Comparison of ENCODE assay signal across 24 cellular contexts in genomic region chr6:114100421-114100820, GRCh38.
DNase-seq lines count a peak whose midpoint lies in the region; ATAC-seq and TF ChIP-seq lines count a peak whose summit lies in the region.
"Had no signal": no experiment of that assay in that cellular context is flagged by ENCODE, and none has a peak within 500 bp of the region (broad histone marks: within the 10 kb centered on the region; RNA-seq: fewer than 3 reads in every experiment).

No MANE protein-coding gene starts in this region.

- peak; percentile 29 for DNase-seq in Daoy (ENCODE audit: low read depth)
- DNase-seq in M059J (ENCODE audit: low read depth): peak; percentile 60
- peak; percentile 34 for DNase-seq in dermis blood vessel endothelial cell
- no peak for DNase-seq in osteoblast (ENCODE audit: insufficient read length, low spot score, missing footprints)
- no peak for DNase-seq in activated naive CD4-positive, alpha-beta T cell treated with anti-CD3 and anti-CD28 coated beads, Interleukin-2, amount 50 U/mL, for 72 hours (ENCODE audit: low spot score in 2 of 2)
- DNase-seq: activated CD4-positive, alpha-beta memory T cell treated with anti-CD3 and anti-CD28 coated beads, Interleukin-2, amount 10 ng/mL, durations not matched to agents 7 days and 5 days; activated gamma-delta T cell treated with Interleukin-2 at 50 U/mL for 16 hours; activated T-cell treated with anti-CD3 and anti-CD28 coated beads for 4 hours; amniotic stem cell; CD8-positive, alpha-beta memory T cell; central memory CD4-positive, alpha-beta T cell; DMS53; left colon; NCI-H1436; NCI-H526; SHP77 treated with DMSO at 0.1 percent for 48 hours; T-helper 17 cell; testis had no signal

- H3K4me3 ChIP-seq in osteoblast (ENCODE audit: insufficient read depth, low read length): no peak overlapping the region
- H3K4me3 ChIP-seq: testis had no signal

- H3K27ac ChIP-seq in osteoblast (ENCODE audit: low read depth, low read length): no peak overlapping the region
- H3K27ac ChIP-seq: testis had no signal

- no peaks in the 10 kb centered on the region for H3K36me3 Mint-ChIP-seq in activated naive CD4-positive, alpha-beta T cell treated with anti-CD3 and anti-CD28 coated beads, Interleukin-2, amount 50 U/mL, for 72 hours
- H3K36me3 Mint-ChIP-seq: CD8-positive, alpha-beta memory T cell; mesothelial cell of epicardium; natural killer cell treated with Interleukin-12 subunit alpha and Interleukin-12 subunit beta and Interleukin-15 and Interleukin-18, amount 100 ng/mL, for 72 hours; stimulated activated effector memory CD8-positive, alpha-beta T cell treated with anti-CD3 and anti-CD28 coated beads, Interleukin-12 subunit alpha, Interleukin-12 subunit beta, amount 100 ng/mL, for 72 hours had no signal

- TF ChIP-seq CTCF in osteoblast (IDR thresholded peaks at IDR 0.05; ENCODE audit: extremely low read depth, low read depth, low read length): no peak

- no peak for ATAC-seq in activated naive CD4-positive, alpha-beta T cell treated with anti-CD3 and anti-CD28 coated beads, Interleukin-2, amount 50 U/mL, for 72 hours
- ATAC-seq in GM18517 (IDR thresholded peaks at IDR 0.05; ENCODE audit: unreplicated experiment) (no peak), GM19395 (IDR thresholded peaks at IDR 0.05; ENCODE audit: unreplicated experiment) (no peak)
- ATAC-seq: esophagus mucosa; left colon; natural killer cell treated with Interleukin-12 subunit alpha and Interleukin-12 subunit beta and Interleukin-15 and Interleukin-18, amount 100 ng/mL, for 72 hours; stimulated activated effector memory CD8-positive, alpha-beta T cell treated with anti-CD3 and anti-CD28 coated beads, Interleukin-12 subunit alpha, Interleukin-12 subunit beta, amount 100 ng/mL, for 72 hours; T-helper 17 cell had no signal

- H4K20me1 ChIP-seq in osteoblast (ENCODE audit: insufficient read depth, low read length): no peaks in the 10 kb centered on the region

- H3K9me3 Mint-ChIP-seq in activated naive CD4-positive, alpha-beta T cell treated with anti-CD3 and anti-CD28 coated beads, Interleukin-2, amount 50 U/mL, for 72 hours: no peaks in the 10 kb centered on the region
- H3K9me3 Mint-ChIP-seq: activated CD4-positive, alpha-beta memory T cell treated with anti-CD3 and anti-CD28 coated beads, Interleukin-2, amount 10 ng/mL, durations not matched to agents 7 days and 5 days; CD8-positive, alpha-beta memory T cell; mesothelial cell of epicardium; natural killer cell treated with Interleukin-12 subunit alpha and Interleukin-12 subunit beta and Interleukin-15 and Interleukin-18, amount 100 ng/mL, for 72 hours; stimulated activated effector memory CD8-positive, alpha-beta T cell treated with anti-CD3 and anti-CD28 coated beads, Interleukin-12 subunit alpha, Interleukin-12 subunit beta, amount 100 ng/mL, for 72 hours had no signal

- H3K79me2 ChIP-seq in osteoblast (ENCODE audit: insufficient read depth, low read length): no peaks in the 10 kb centered on the region

- peak overlapping the region; percentile 24 for H3K4me2 ChIP-seq in osteoblast (ENCODE audit: insufficient read depth, low read length)

- no peak overlapping the region for H3K27ac Mint-ChIP-seq in activated naive CD4-positive, alpha-beta T cell treated with anti-CD3 and anti-CD28 coated beads, Interleukin-2, amount 50 U/mL, for 72 hours
- H3K27ac Mint-ChIP-seq: activated CD4-positive, alpha-beta memory T cell treated with anti-CD3 and anti-CD28 coated beads, Interleukin-2, amount 10 ng/mL, durations not matched to agents 7 days and 5 days; CD8-positive, alpha-beta memory T cell; mesothelial cell of epicardium; natural killer cell treated with Interleukin-12 subunit alpha and Interleukin-12 subunit beta and Interleukin-15 and Interleukin-18, amount 100 ng/mL, for 72 hours; stimulated activated effector memory CD8-positive, alpha-beta T cell treated with anti-CD3 and anti-CD28 coated beads, Interleukin-12 subunit alpha, Interleukin-12 subunit beta, amount 100 ng/mL, for 72 hours; T-helper 17 cell had no signal

- H3K27me3 ChIP-seq in osteoblast (ENCODE audit: insufficient read depth, low read length): no peaks in the 10 kb centered on the region
- H3K27me3 ChIP-seq: testis had no signal

- H3K4me1 ChIP-seq in osteoblast (ENCODE audit: insufficient read depth, low read length): peaks cover 13% of the 10 kb centered on the region
- H3K4me1 ChIP-seq: testis had no signal

- H2AFZ ChIP-seq in osteoblast (ENCODE audit: low read length): peak overlapping the region; percentile 86

- H3K36me3 ChIP-seq in osteoblast (ENCODE audit: insufficient read depth, low read length): no peaks in the 10 kb centered on the region

- no peaks in the 10 kb centered on the region for H3K9me3 ChIP-seq in osteoblast (ENCODE audit: low read depth, low read length)
- H3K9me3 ChIP-seq: testis had no signal

Comparison
In these comparisons a context has a peak if more than half of its experiments do, and no peak if none do; other contexts are left out.
1. DNase-seq: peak in Daoy (single experiment), M059J (single experiment) and dermis blood vessel endothelial cell (single experiment); none in osteoblast (single experiment) and activated naive CD4-positive, alpha-beta T cell treated with anti-CD3 and anti-CD28 coated beads, Interleukin-2, amount 50 U/mL, for 72 hours (0 of 2).